In genomic region chr12:67540920-67541624, GRCh38 we compare ENCODE assay signal across 11 cellular contexts.
DNase-seq lines count a peak whose midpoint lies in the region; ATAC-seq and TF ChIP-seq lines count a peak whose summit lies in the region.
"Had no signal": no experiment of that assay in that cellular context is flagged by ENCODE, and none has a peak within 500 bp of the region (broad histone marks: within the 10 kb centered on the region; RNA-seq: fewer than 3 reads in every experiment).

No MANE protein-coding gene starts in this region.

- DNase-seq in GM12865 (ENCODE audit: low read depth): peak; percentile 51
- peak; percentile 66 for DNase-seq in epithelial cell of prostate (ENCODE audit: low read depth, low spot score)
- no peak for DNase-seq in suprapubic skin (ENCODE audit: low spot score in 2 of 2)
- no peak for DNase-seq in NCI-H1436 (lab: John Stamatoyannopoulos, UW)
- DNase-seq in GM19240 (ENCODE audit: insufficient read length, low spot score): no peak
- DNase-seq in activated CD8-positive, alpha-beta memory T cell treated with anti-CD3 and anti-CD28 coated beads for 24 hours: no peak
- DNase-seq: mesenchymal stem cell had no signal

- peak overlapping the region; percentile 57 for H3K27ac ChIP-seq in epithelial cell of prostate
- no peak overlapping the region for H3K27ac ChIP-seq in suprapubic skin
- H3K27ac ChIP-seq: SJCRH30 had no signal

- TF ChIP-seq POLR2A in suprapubic skin (IDR thresholded peaks at IDR 0.05): no peak

- H3K9me3 ChIP-seq in suprapubic skin: no peaks in the 10 kb centered on the region
- H3K9me3 ChIP-seq: SJCRH30 had no signal

- no peak overlapping the region for H3K4me3 ChIP-seq in GM12865 (ENCODE audit: low read depth, low read length)
- no peak overlapping the region for H3K4me3 ChIP-seq in suprapubic skin
- H3K4me3 ChIP-seq: SJCRH30 had no signal

- H3K27me3 ChIP-seq in suprapubic skin: peaks cover 3% of the 10 kb centered on the region
- H3K27me3 ChIP-seq: SJCRH30 had no signal

- peak; percentile 89 for ATAC-seq in GM21381 (IDR thresholded peaks at IDR 0.05; ENCODE audit: unreplicated experiment)
- peak; percentile 62 for ATAC-seq in HG03521 (IDR thresholded peaks at IDR 0.05; ENCODE audit: unreplicated experiment)
- ATAC-seq: activated naive CD4-positive, alpha-beta T cell treated with anti-CD3 and anti-CD28 coated beads, Interleukin-2, amount 50 U/mL, for 72 hours had no signal

- WGBS in suprapubic skin: 63% methylated on average over 8 of the region's 8 CpGs

- no peaks in the 10 kb centered on the region for H3K36me3 ChIP-seq in suprapubic skin
- H3K36me3 ChIP-seq: SJCRH30 had no signal

- TF ChIP-seq CTCF in GM12865 (IDR thresholded peaks at IDR 0.05; ENCODE audit: insufficient read depth, low read depth, low read length, missing control alignments): no peak
- TF ChIP-seq CTCF in suprapubic skin (IDR thresholded peaks at IDR 0.05): no peak

- H3K4me1 ChIP-seq in suprapubic skin: no peaks in the 10 kb centered on the region

- no peak for TF ChIP-seq EP300 in suprapubic skin (IDR thresholded peaks at IDR 0.05)

Comparison
In these comparisons a context has a peak if more than half of its experiments do, and no peak if none do; other contexts are left out.
1. DNase-seq: peak in GM12865 (single experiment) and epithelial cell of prostate (single experiment); none in suprapubic skin (0 of 2), NCI-H1436 (single experiment), GM19240 (single experiment) and activated CD8-positive, alpha-beta memory T cell treated with anti-CD3 and anti-CD28 coated beads for 24 hours (single experiment).